ENCODE assay signal across 1 cellular context in the genomic region with DNA sequence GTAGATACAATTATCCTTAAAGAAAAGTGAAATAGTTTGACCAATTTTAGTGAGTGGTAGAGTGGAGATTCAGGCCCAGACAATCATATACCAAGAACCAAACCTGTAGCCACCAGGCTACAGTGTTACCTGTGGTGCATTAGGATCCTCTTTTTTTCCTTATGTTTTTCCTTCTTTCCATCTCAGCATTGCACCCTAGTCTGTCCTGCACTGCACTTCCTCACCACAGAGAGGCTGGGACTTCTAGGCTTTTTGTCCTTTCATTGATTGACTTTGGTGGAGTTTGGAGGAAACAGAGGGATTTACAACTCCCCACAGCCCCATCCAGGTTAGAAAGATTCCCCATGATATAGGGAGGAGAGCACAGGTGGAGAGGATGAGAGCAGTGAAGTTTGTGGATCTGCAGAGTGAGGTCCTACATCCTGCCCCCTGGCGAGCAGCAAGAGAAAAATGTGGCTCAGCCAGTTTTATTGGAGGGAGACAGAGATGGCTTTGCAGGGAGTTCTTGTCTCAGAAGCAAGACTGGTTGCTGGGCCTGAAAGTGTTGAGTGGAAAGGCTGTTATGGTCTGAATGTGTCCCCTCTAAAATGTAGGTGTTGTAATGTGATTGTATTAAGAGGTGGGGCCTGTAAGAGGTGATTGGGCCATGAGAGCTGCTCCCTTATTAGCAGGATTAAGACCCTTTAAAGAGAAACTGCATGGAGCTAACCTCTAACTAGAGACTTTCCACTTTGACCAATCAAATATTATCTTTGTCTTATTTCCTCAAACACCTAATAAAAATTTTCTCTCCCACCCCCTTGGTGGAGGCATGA.
TF ChIP-seq lines count a peak whose summit lies in the region.

No MANE protein-coding gene starts in this region.

TF ChIP-seq in IMR-90, 13 proteins besides CTCF, POLR2A, EP300 and RAD21:
- peak; percentile 12; the same call in 1 of the 2 replicates for TF ChIP-seq SMC3 (IDR thresholded peaks at IDR 0.05; ENCODE audit: low read depth, low read length)
- TF ChIP-seq MAZ (IDR thresholded peaks at IDR 0.05; ENCODE audit: borderline replicate concordance, low read depth, low read length), result no peak
- no peak for TF ChIP-seq MXI1 (IDR thresholded peaks at IDR 0.05; ENCODE audit: borderline replicate concordance, low read depth, low read length)
TF ChIP-seq in IMR-90: peak in this region for 1.
